In the genomic region with DNA sequence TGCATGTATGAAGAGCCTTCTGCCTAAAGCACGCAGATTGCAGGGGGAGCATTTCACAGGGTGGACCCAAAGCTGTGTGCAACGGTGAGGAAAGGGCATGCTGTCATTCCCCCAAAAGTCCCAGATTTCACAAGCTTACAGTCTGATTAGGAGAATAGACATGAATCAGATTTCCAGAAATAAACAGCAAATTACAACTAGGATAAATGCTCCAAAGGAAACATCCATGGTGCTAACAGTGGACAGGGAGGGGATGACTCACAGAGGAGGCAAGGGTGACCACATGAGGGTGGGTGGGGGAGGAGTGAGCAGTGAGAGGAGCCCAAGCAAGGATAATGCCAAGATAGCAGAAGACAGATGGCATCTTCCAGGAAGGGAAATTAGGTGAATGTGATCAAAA, we compare ENCODE assay signal across 12 cellular contexts.
DNase-seq lines count a peak whose midpoint lies in the region; ATAC-seq and TF ChIP-seq lines count a peak whose summit lies in the region.
"Had no signal": no experiment of that assay in that cellular context is flagged by ENCODE, and none has a peak within 500 bp of the region (broad histone marks: within the 10 kb centered on the region; RNA-seq: fewer than 3 reads in every experiment).

No MANE protein-coding gene starts in this region.

- no peaks in the 10 kb centered on the region for H3K9me3 ChIP-seq in SJSA1 (replicated peaks)
- no peaks in the 10 kb centered on the region for H3K9me3 ChIP-seq in esophagus muscularis mucosa
- H3K9me3 ChIP-seq in CD4-positive, alpha-beta T cell (ENCODE audit: control insufficient read depth, low read length): no peaks in the 10 kb centered on the region

- H3K4me3 ChIP-seq in SJSA1: no peak overlapping the region
- no peak overlapping the region for H3K4me3 ChIP-seq in esophagus muscularis mucosa

- TF ChIP-seq POLR2A in esophagus muscularis mucosa (IDR thresholded peaks at IDR 0.05; ENCODE audit: low read depth): no peak

- TF ChIP-seq EP300 in esophagus muscularis mucosa (IDR thresholded peaks at IDR 0.05): no peak

- intact Hi-C loops in esophagus muscularis mucosa (cut with DNase I) (no loop called here), sciatic nerve (cut with DNase I) (no loop called here)
- intact Hi-C loops in CD4-positive, alpha-beta T cell (cut with DNase I, micrococcal nuclease): no loop called here

- H3K27ac ChIP-seq in SJSA1 (peak overlapping the region; percentile 32), esophagus muscularis mucosa (replicated peaks in 1 of 4) (no peak overlapping the region)
- H3K27ac ChIP-seq in CD4-positive, alpha-beta T cell (ENCODE audit: low read depth, low read length): no peak overlapping the region

- DNase-seq in GM04503 (ENCODE audit: low read depth): peak; percentile 67
- peak; percentile 84 to 89 for DNase-seq in SJSA1 (ENCODE audit: low read depth in 1 of 2, low spot score in 2 of 2)
- peak; percentile 31 for DNase-seq in esophagus muscularis mucosa (ENCODE audit: extremely low spot score)
- DNase-seq in sciatic nerve (ENCODE audit: low spot score): no peak
- DNase-seq in activated effector memory CD4-positive, alpha-beta T cell treated with Interleukin-2 at 50 U/mL for 16 hours: no peak
- no peak for DNase-seq in NOMO-1 treated with dmso at 0.1 percent for 144 hours (lab: John Stamatoyannopoulos, UW; ENCODE audit: unreplicated experiment)
- DNase-seq in CD4-positive, alpha-beta T cell: no peak
- DNase-seq: endodermal cell, Karpas-422, right cardiac atrium had no signal

- 72% methylated on average over 2 of the region's 2 CpGs for WGBS in esophagus muscularis mucosa

- H3K36me3 ChIP-seq in SJSA1: no peaks in the 10 kb centered on the region
- H3K36me3 ChIP-seq in esophagus muscularis mucosa: no peaks in the 10 kb centered on the region

- H3K4me1 Mint-ChIP-seq in CD4-positive, alpha-beta T cell (ENCODE audit: low read depth): no peaks in the 10 kb centered on the region

- H3K27me3 ChIP-seq in SJSA1 (replicated peaks) (no peaks in the 10 kb centered on the region), esophagus muscularis mucosa (no peaks in the 10 kb centered on the region)
- H3K27me3 ChIP-seq in CD4-positive, alpha-beta T cell (ENCODE audit: control insufficient read depth, insufficient read depth, low read length): no peaks in the 10 kb centered on the region

- CTCF ChIA-PET in CD4-positive, alpha-beta T cell (lab: Charles Lee): no interaction called here

- H3K4me1 ChIP-seq in SJSA1 (replicated peaks) (peaks cover 32% of the 10 kb centered on the region), esophagus muscularis mucosa (no peaks in the 10 kb centered on the region)

- no peak for TF ChIP-seq CTCF in esophagus muscularis mucosa (IDR thresholded peaks at IDR 0.05)
- no peak for TF ChIP-seq CTCF in CD4-positive, alpha-beta T cell (IDR thresholded peaks at IDR 0.05)

- POLR2A ChIA-PET in CD4-positive, alpha-beta T cell (lab: Charles Lee): no interaction called here

- H3K27ac Mint-ChIP-seq in CD4-positive, alpha-beta T cell: no peak overlapping the region
- H3K27ac Mint-ChIP-seq: endodermal cell had no signal

- H3K36me3 Mint-ChIP-seq in CD4-positive, alpha-beta T cell (ENCODE audit: low read depth): no peaks in the 10 kb centered on the region

- H3K4me3 Mint-ChIP-seq in CD4-positive, alpha-beta T cell: no peak overlapping the region
- H3K4me3 Mint-ChIP-seq: endodermal cell had no signal

- H3K9me3 Mint-ChIP-seq in CD4-positive, alpha-beta T cell: no peaks in the 10 kb centered on the region

- H3K27me3 Mint-ChIP-seq in CD4-positive, alpha-beta T cell: no peaks in the 10 kb centered on the region

- ATAC-seq in sciatic nerve: peak; percentile 74
- ATAC-seq in HG02571 (IDR thresholded peaks at IDR 0.05; ENCODE audit: unreplicated experiment): no peak
- ATAC-seq in CD4-positive, alpha-beta T cell (ENCODE audit: poor library complexity): no peak
- ATAC-seq: Panc1 had no signal

Comparison
In these comparisons a context has a peak if more than half of its experiments do, and no peak if none do; other contexts are left out.
1. DNase-seq: peak in GM04503 (single experiment), SJSA1 (2 of 2) and esophagus muscularis mucosa (single experiment); none in sciatic nerve (single experiment), activated effector memory CD4-positive, alpha-beta T cell treated with Interleukin-2 at 50 U/mL for 16 hours (single experiment), NOMO-1 treated with dmso at 0.1 percent for 144 hours (single experiment) and CD4-positive, alpha-beta T cell (0 of 10).